Comparison of ENCODE assay signal across 6 cellular contexts in genomic region chr14:97420211-97420610, GRCh38.
"Had no signal": no experiment of that assay in that cellular context is flagged by ENCODE, and none has a peak within 500 bp of the region (broad histone marks: within the 10 kb centered on the region; RNA-seq: fewer than 3 reads in every experiment).

No MANE protein-coding gene starts in this region.

- FAIRE-seq: G401.6, GM12891, GM18507, GM19239 had no signal

- DNase-seq: GDM1, GF-D8 had no signal
